1 cellular context compared by ENCODE assay signal in the genomic region with DNA sequence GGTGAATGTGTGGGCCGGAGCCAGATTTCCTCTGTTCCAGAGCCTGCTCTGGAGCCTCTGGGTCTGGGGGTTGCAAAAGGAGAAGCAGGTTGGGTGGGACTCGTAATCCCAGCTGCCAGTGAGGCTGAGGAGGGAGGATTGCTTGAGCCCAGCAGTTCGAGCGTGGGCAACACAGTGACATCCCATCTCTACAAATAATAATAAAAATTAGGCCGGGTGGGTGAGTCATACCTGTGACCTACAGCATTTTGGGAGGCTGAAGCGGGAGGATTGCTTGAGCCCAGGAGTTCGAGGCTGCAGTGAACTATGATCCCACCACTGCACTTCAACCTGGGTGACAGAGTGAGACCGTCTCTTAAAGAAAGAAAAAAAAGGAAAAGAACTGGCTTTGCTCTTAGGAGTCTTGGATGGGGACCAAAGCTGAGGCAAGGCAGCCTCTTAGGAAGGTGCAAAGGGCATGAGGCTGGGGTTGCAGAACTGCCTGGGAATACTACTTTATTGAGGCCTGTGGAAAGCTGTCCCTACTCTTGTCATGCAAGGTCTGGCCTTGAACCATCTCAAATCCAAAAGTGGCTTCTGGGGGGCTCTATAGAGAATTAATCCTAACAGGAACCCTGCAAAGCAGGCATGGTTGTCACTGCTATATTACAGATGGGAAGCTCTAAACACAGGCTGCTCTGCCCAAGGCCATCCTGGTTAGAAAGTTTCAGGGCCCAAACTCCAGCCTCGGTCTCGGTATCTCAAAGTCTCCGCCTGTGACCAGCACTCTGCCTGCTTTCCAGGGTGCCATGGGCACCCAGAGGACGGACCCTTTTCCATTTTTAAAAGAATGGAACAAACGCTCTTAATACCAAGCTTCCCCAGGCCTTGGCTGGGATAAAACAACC.
TF ChIP-seq lines count a peak whose summit lies in the region.

No MANE protein-coding gene starts in this region.

TF ChIP-seq in A549, 52 proteins besides CTCF, POLR2A, EP300 and RAD21 (continued from another document):
- TF ChIP-seq TP53 (CRISPR knock-in tag; IDR thresholded peaks at IDR 0.05): 0 out of 2 replicates have a peak, but pooled peaks have one; percentile 6
- TF ChIP-seq HOXB13 (CRISPR knock-in tag; IDR thresholded peaks at IDR 0.05; ENCODE audit: low read depth): 0 out of 2 replicates have a peak, but pooled peaks have one; percentile 27
- TF ChIP-seq, protein P1, sequence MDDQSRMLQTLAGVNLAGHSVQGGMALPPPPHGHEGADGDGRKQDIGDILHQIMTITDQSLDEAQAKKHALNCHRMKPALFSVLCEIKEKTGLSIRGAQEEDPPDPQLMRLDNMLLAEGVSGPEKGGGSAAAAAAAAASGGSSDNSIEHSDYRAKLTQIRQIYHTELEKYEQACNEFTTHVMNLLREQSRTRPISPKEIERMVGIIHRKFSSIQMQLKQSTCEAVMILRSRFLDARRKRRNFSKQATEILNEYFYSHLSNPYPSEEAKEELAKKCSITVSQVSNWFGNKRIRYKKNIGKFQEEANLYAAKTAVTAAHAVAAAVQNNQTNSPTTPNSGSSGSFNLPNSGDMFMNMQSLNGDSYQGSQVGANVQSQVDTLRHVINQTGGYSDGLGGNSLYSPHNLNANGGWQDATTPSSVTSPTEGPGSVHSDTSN (IDR thresholded peaks at IDR 0.05): no peak
- TF ChIP-seq NFE2L2 (conservative IDR thresholded peaks at IDR 0.05; ENCODE audit: low read length): no peak
- TF ChIP-seq, protein P2, sequence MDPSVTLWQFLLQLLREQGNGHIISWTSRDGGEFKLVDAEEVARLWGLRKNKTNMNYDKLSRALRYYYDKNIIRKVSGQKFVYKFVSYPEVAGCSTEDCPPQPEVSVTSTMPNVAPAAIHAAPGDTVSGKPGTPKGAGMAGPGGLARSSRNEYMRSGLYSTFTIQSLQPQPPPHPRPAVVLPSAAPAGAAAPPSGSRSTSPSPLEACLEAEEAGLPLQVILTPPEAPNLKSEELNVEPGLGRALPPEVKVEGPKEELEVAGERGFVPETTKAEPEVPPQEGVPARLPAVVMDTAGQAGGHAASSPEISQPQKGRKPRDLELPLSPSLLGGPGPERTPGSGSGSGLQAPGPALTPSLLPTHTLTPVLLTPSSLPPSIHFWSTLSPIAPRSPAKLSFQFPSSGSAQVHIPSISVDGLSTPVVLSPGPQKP (IDR thresholded peaks at IDR 0.05; ENCODE audit: low read depth, low read length): no peak
- TF ChIP-seq HDAC2 (IDR thresholded peaks at IDR 0.05): no peak
- 0 out of 2 replicates have a peak, but pooled peaks have one; percentile 0 for TF ChIP-seq JUNB (IDR thresholded peaks at IDR 0.05)
- no peak for TF ChIP-seq CHD2 (IDR thresholded peaks at IDR 0.05; ENCODE audit: low read length, partially characterized antibody)
- no peak; the same call in none of the 2 replicates for TF ChIP-seq RARB (CRISPR knock-in tag; IDR thresholded peaks at IDR 0.05)
- 0 out of 2 replicates have a peak, but pooled peaks have one; percentile 8 for TF ChIP-seq TFCP2L1 (CRISPR knock-in tag; IDR thresholded peaks at IDR 0.05)
- no peak for TF ChIP-seq FOXS1 (CRISPR knock-in tag; IDR thresholded peaks at IDR 0.05)
- no peak for TF ChIP-seq SMC3 (IDR thresholded peaks at IDR 0.05)
- TF ChIP-seq HOXA7 (CRISPR knock-in tag; IDR thresholded peaks at IDR 0.05): 0 out of 2 replicates have a peak, but pooled peaks have one; percentile 56
- no peak for TF ChIP-seq CEBPB (IDR thresholded peaks at IDR 0.05)
- TF ChIP-seq, protein P3, sequence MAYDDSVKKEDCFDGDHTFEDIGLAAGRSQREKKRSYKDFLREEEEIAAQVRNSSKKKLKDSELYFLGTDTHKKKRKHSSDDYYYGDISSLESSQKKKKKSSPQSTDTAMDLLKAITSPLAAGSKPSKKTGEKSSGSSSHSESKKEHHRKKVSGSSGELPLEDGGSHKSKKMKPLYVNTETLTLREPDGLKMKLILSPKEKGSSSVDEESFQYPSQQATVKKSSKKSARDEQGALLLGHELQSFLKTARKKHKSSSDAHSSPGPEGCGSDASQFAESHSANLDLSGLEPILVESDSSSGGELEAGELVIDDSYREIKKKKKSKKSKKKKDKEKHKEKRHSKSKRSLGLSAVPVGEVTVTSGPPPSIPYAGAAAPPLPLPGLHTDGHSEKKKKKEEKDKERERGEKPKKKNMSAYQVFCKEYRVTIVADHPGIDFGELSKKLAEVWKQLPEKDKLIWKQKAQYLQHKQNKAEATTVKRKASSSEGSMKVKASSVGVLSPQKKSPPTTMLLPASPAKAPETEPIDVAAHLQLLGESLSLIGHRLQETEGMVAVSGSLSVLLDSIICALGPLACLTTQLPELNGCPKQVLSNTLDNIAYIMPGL (CRISPR knock-in tag; IDR thresholded peaks at IDR 0.05; ENCODE audit: borderline replicate concordance): no peak
- TF ChIP-seq CBX2 (IDR thresholded peaks at IDR 0.05; ENCODE audit: borderline replicate concordance, low read depth): no peak
- no peak for TF ChIP-seq ESRRA (IDR thresholded peaks at IDR 0.05; ENCODE audit: borderline replicate concordance, low read length)
- TF ChIP-seq FOSB (CRISPR knock-in tag; IDR thresholded peaks at IDR 0.05): 0 out of 2 replicates have a peak, but pooled peaks have one; percentile 22
- TF ChIP-seq EHMT2 (IDR thresholded peaks at IDR 0.05; ENCODE audit: low read depth): no peak
TF ChIP-seq in A549: peak in this region for 7.
